Comparison of ENCODE assay signal across 14 cellular contexts in genomic region chr15:101463265-101463664, GRCh38.
"Had no signal": no experiment of that assay in that cellular context is flagged by ENCODE, and none has a peak within 500 bp of the region (broad histone marks: within the 10 kb centered on the region; RNA-seq: fewer than 3 reads in every experiment).

No MANE protein-coding gene starts in this region.

- H3K36me3 Mint-ChIP-seq: activated naive CD8-positive, alpha-beta T cell; mesothelial cell of epicardium had no signal

- H3K4me1 Mint-ChIP-seq: mesothelial cell of epicardium had no signal

- H3K27ac Mint-ChIP-seq: activated CD4-positive, alpha-beta T cell treated with anti-CD3 and anti-CD28 coated beads for 36 hours; activated naive CD8-positive, alpha-beta T cell; activated T-helper 1 cell treated with anti-CD3 and anti-CD28 coated beads, Interleukin-12 subunit alpha, Interleukin-12 subunit beta, Interleukin-2, Interleukin-4 antibody, amounts not matched to agents 30 ng/mL and 10 ng/mL and 1 ng/mL, durations not matched to agents 14 hours and 24 hours and 36 hours; mesothelial cell of epicardium; stimulated activated naive CD8-positive, alpha-beta T cell treated with anti-CD3 and anti-CD28 coated beads, Interleukin-15, Interleukin-2, amounts not matched to agents 100 ng/mL and 50 ng/mL, for 24 hours had no signal

- DNase-seq: activated CD4-positive, alpha-beta T cell treated with anti-CD3 and anti-CD28 coated beads for 36 hours; activated CD4-positive, alpha-beta T cell treated with anti-CD3 and anti-CD28 coated beads, Interleukin-2, amount 50 U/mL, for 48 hours; body of pancreas; caudate nucleus; heart right ventricle; occipital lobe; SW 1271; T-helper 2 cell; upper lobe of right lung; WERI-Rb-1 had no signal

- ATAC-seq: activated CD4-positive, alpha-beta T cell treated with anti-CD3 and anti-CD28 coated beads for 36 hours; body of pancreas; heart right ventricle; upper lobe of right lung had no signal

- H3K4me3 Mint-ChIP-seq: activated CD4-positive, alpha-beta T cell treated with anti-CD3 and anti-CD28 coated beads for 36 hours; activated naive CD8-positive, alpha-beta T cell; activated T-helper 1 cell treated with anti-CD3 and anti-CD28 coated beads, Interleukin-12 subunit alpha, Interleukin-12 subunit beta, Interleukin-2, Interleukin-4 antibody, amounts not matched to agents 30 ng/mL and 10 ng/mL and 1 ng/mL, durations not matched to agents 14 hours and 24 hours and 36 hours; mesothelial cell of epicardium; stimulated activated naive CD8-positive, alpha-beta T cell treated with anti-CD3 and anti-CD28 coated beads, Interleukin-15, Interleukin-2, amounts not matched to agents 100 ng/mL and 50 ng/mL, for 24 hours had no signal
